Comparison of ENCODE assay signal across 8 cellular contexts in the genomic region with DNA sequence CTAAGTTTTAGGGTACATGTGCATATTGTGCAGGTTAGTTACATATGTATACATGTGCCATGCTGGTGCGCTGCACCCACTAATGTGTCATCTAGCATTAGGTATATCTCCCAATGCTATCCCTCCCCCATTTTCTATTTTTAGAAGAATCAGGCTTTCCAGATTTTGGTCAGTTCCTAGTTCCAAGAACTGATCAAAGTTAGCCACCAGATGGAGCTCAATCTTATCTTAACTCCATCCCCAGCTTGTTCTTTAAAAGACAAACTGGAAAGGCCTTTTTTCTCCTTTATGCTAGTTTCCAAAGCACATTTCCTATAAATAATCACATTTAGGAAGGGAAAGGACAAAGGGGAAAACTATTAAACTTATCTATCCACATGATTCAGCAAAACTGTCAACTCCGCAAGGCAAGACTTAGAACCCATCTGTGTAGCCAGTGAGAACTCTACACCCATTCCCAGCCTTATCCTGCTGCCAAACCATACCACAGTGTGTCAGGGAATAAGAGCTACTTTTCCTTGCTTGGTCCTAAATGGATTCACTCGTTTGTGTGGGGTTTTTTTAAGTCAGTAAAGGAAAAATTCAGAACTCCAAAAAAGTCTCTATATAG. TPM values are rescaled to one million over a fixed set of nuclear protein-coding genes. Genes with fewer than 3 reads are reported as not detected.
DNase-seq lines count a peak whose midpoint lies in the region; ATAC-seq and TF ChIP-seq lines count a peak whose summit lies in the region.

No MANE protein-coding gene starts in this region.

- peaks cover 13% of the 10 kb centered on the region for H3K4me1 ChIP-seq in OCI-LY3 (ENCODE audit: low read length)
- no peaks in the 10 kb centered on the region for H3K4me1 ChIP-seq in stomach

- no peak overlapping the region for H3K4me2 ChIP-seq in OCI-LY3 (ENCODE audit: low read length)

- no peak overlapping the region for H3K27ac ChIP-seq in OCI-LY3 (ENCODE audit: low read length)
- no peak overlapping the region for H3K27ac ChIP-seq in stomach

- CTCF ChIA-PET in activated CD4-positive, alpha-beta T cell treated with anti-CD3 and anti-CD28 coated beads for 36 hours (lab: Charles Lee), result interaction anchor here (0.7 to 2.4 kb wide), 4 partner anchors 24 to 103 kb away, joined by 3 to 31 read pairs (median 5); no protein-coding TSS in a partner anchor
- CTCF ChIA-PET in activated CD4-positive, alpha-beta T cell treated with anti-CD3 and anti-CD28 coated beads, Interleukin-2, amount 10 ng/mL, durations not matched to agents 7 days and 5 days (lab: Charles Lee), result interaction anchor here (1.0 to 1.2 kb wide), 2 partner anchors 8 to 367 kb away, joined by 4 read pairs; no protein-coding TSS in a partner anchor

- H3K9me3 Mint-ChIP-seq in activated CD4-positive, alpha-beta T cell treated with anti-CD3 and anti-CD28 coated beads for 36 hours (ENCODE audit: low read depth), result no peaks in the 10 kb centered on the region
- no peaks in the 10 kb centered on the region for H3K9me3 Mint-ChIP-seq in activated CD4-positive, alpha-beta T cell treated with anti-CD3 and anti-CD28 coated beads, Interleukin-2, amount 10 ng/mL, durations not matched to agents 7 days and 5 days

- POLR2A ChIA-PET in activated CD4-positive, alpha-beta T cell treated with anti-CD3 and anti-CD28 coated beads for 36 hours (lab: Charles Lee), result no interaction called here
- POLR2A ChIA-PET in activated CD4-positive, alpha-beta T cell treated with anti-CD3 and anti-CD28 coated beads, Interleukin-2, amount 10 ng/mL, durations not matched to agents 7 days and 5 days (lab: Charles Lee), result no interaction called here

- H3K4me1 Mint-ChIP-seq in activated CD4-positive, alpha-beta T cell treated with anti-CD3 and anti-CD28 coated beads for 36 hours, result no peaks in the 10 kb centered on the region
- peaks cover 3% of the 10 kb centered on the region for H3K4me1 Mint-ChIP-seq in activated CD4-positive, alpha-beta T cell treated with anti-CD3 and anti-CD28 coated beads, Interleukin-2, amount 10 ng/mL, durations not matched to agents 7 days and 5 days

- H3K27ac Mint-ChIP-seq in activated CD4-positive, alpha-beta T cell treated with anti-CD3 and anti-CD28 coated beads for 36 hours, result no peak overlapping the region
- no peak overlapping the region for H3K27ac Mint-ChIP-seq in activated CD4-positive, alpha-beta T cell treated with anti-CD3 and anti-CD28 coated beads, Interleukin-2, amount 10 ng/mL, durations not matched to agents 7 days and 5 days

- no peak overlapping the region for H2AFZ ChIP-seq in OCI-LY3 (ENCODE audit: low read depth, low read length)

- no peak for TF ChIP-seq POLR2A in stomach (IDR thresholded peaks at IDR 0.05)

- TF ChIP-seq CTCF in OCI-LY3 (IDR thresholded peaks at IDR 0.05; ENCODE audit: low read depth, low read length) (peak; percentile 55), fibroblast of mammary gland (conservative IDR thresholded peaks at IDR 0.05; ENCODE audit: control insufficient read depth, insufficient read depth, low read depth, low read length) (peak; percentile 52), stomach (IDR thresholded peaks at IDR 0.05) (peak in 4 of 7 experiments; percentile 10 to 24 (median 16))

- H3K9ac ChIP-seq in OCI-LY3 (ENCODE audit: low read length), result no peak overlapping the region

- H3K9me3 ChIP-seq in OCI-LY3 (ENCODE audit: insufficient read depth, low read length) (no peaks in the 10 kb centered on the region), stomach (no peaks in the 10 kb centered on the region)

- H3K27me3 ChIP-seq in OCI-LY3 (ENCODE audit: low read depth, low read length) (no peaks in the 10 kb centered on the region), stomach (no peaks in the 10 kb centered on the region)

- H3K4me3 ChIP-seq in OCI-LY3 (ENCODE audit: low read length) (no peak overlapping the region), fibroblast of mammary gland (ENCODE audit: control insufficient read depth, low read depth, low read length) (no peak overlapping the region), stomach (no peak overlapping the region)

- 48 to 62% (median 57%) methylated on average over 3 of the region's 3 CpGs for WGBS in stomach, 5 donors

- H3K79me2 ChIP-seq in OCI-LY3 (ENCODE audit: low read length), result no peaks in the 10 kb centered on the region

- H3K36me3 Mint-ChIP-seq in activated CD4-positive, alpha-beta T cell treated with anti-CD3 and anti-CD28 coated beads for 36 hours (ENCODE audit: low read depth), result peaks cover 2% of the 10 kb centered on the region
- H3K36me3 Mint-ChIP-seq in activated CD4-positive, alpha-beta T cell treated with anti-CD3 and anti-CD28 coated beads, Interleukin-2, amount 10 ng/mL, durations not matched to agents 7 days and 5 days (ENCODE audit: low read depth), result peaks cover 6% of the 10 kb centered on the region

- no peak for DNase-seq in activated CD4-positive, alpha-beta T cell treated with anti-CD3 and anti-CD28 coated beads for 36 hours
- no peak for DNase-seq in activated CD4-positive, alpha-beta T cell treated with anti-CD3 and anti-CD28 coated beads, Interleukin-2, amount 10 ng/mL, durations not matched to agents 7 days and 5 days
- DNase-seq in fibroblast of mammary gland (ENCODE audit: low read depth) (peak; percentile 79), stomach (no peak), T-helper 9 cell (no peak)
- no peak for DNase-seq in effector CD8-positive, alpha-beta T cell (lab: John Stamatoyannopoulos, UW)

- peaks cover 9% of the 10 kb centered on the region for H3K36me3 ChIP-seq in OCI-LY3 (replicated peaks; ENCODE audit: low read depth, low read length)
- peaks cover 0 to 4% (median under 1%) of the 10 kb centered on the region in 4 donors for H3K36me3 ChIP-seq in stomach

- H3K4me3 Mint-ChIP-seq in activated CD4-positive, alpha-beta T cell treated with anti-CD3 and anti-CD28 coated beads for 36 hours, result no peak overlapping the region
- no peak overlapping the region for H3K4me3 Mint-ChIP-seq in activated CD4-positive, alpha-beta T cell treated with anti-CD3 and anti-CD28 coated beads, Interleukin-2, amount 10 ng/mL, durations not matched to agents 7 days and 5 days

- H3K27me3 Mint-ChIP-seq in activated CD4-positive, alpha-beta T cell treated with anti-CD3 and anti-CD28 coated beads for 36 hours, result no peaks in the 10 kb centered on the region
- H3K27me3 Mint-ChIP-seq in activated CD4-positive, alpha-beta T cell treated with anti-CD3 and anti-CD28 coated beads, Interleukin-2, amount 10 ng/mL, durations not matched to agents 7 days and 5 days, result no peaks in the 10 kb centered on the region

- ATAC-seq in activated CD4-positive, alpha-beta T cell treated with anti-CD3 and anti-CD28 coated beads for 36 hours, result peak; percentile 33
- ATAC-seq in HG02798 (IDR thresholded peaks at IDR 0.05; ENCODE audit: poor library complexity, unreplicated experiment), result no peak

- no peak for TF ChIP-seq EP300 in stomach (IDR thresholded peaks at IDR 0.05)

- intact Hi-C loops in activated CD4-positive, alpha-beta T cell treated with anti-CD3 and anti-CD28 coated beads for 36 hours (cut with DNase I, micrococcal nuclease), result loop anchor here (1.0 to 5.0 kb wide), 2 partner anchors 41 to 102 kb away; no protein-coding TSS in a partner anchor
- intact Hi-C loops in stomach (cut with DNase I; ENCODE audit: low total_unique reads), result no loop called here

- peaks cover 6% of the 10 kb centered on the region; the same call in 1 of the 2 replicates for H4K20me1 ChIP-seq in OCI-LY3 (ENCODE audit: insufficient read depth, low read length)

RNA-seq across cellular contexts. Expression of gene KHDC1, which starts 22.8 kb away (rescaled TPM):
- 1 to 10 TPM; 2.8 to 4.2 TPM for total RNA-seq in activated CD4-positive, alpha-beta T cell treated with anti-CD3 and anti-CD28 coated beads for 36 hours
- 1 to 10 TPM; 5.0 to 6.1 TPM for total RNA-seq in activated CD4-positive, alpha-beta T cell treated with anti-CD3 and anti-CD28 coated beads, Interleukin-2, amount 10 ng/mL, durations not matched to agents 7 days and 5 days
- 10 to 100 TPM in 1 of 5 donors, 1 to 10 TPM in 3, not detected in 1; 1.8 to 18.7 (median 3.5) TPM for total RNA-seq in stomach
- 1 to 10 TPM in 1 of 3 donors, under 1 TPM in 2; 0.62 to 3.1 (median 0.76) TPM for polyA plus RNA-seq in stomach
